Comparison of ENCODE assay signal across 10 cellular contexts in genomic region chr17:61250335-61250890, GRCh38.
DNase-seq lines count a peak whose midpoint lies in the region; ATAC-seq and TF ChIP-seq lines count a peak whose summit lies in the region.
"Had no signal": no experiment of that assay in that cellular context is flagged by ENCODE, and none has a peak within 500 bp of the region (broad histone marks: within the 10 kb centered on the region; RNA-seq: fewer than 3 reads in every experiment).

No MANE protein-coding gene starts in this region.

- H3K27ac ChIP-seq in GM23248 (peak overlapping the region; percentile 77), fibroblast of lung (ENCODE audit: insufficient read depth, low read length) (peak overlapping the region; percentile 83), gastrocnemius medialis (peak overlapping the region; percentile 47 to 68 (median 53))
- H3K27ac ChIP-seq: neural progenitor cell had no signal

- H3K4me1 ChIP-seq in GM23248 (ENCODE audit: insufficient read depth) (peaks cover 49% of the 10 kb centered on the region), fibroblast of lung (ENCODE audit: control insufficient read depth, extremely low read depth, insufficient read depth, low read length) (peaks cover 33% of the 10 kb centered on the region), gastrocnemius medialis (peaks cover 28 to 46% of the 10 kb centered on the region in 2 donors)

- H3K4me3 ChIP-seq in GM23248, result 0 out of 2 replicates have a peak overlapping the region, but pooled peaks have one; percentile 13
- H3K4me3 ChIP-seq in fibroblast of lung (replicated peaks in 1 of 4; ENCODE audit: control extremely low read depth in 1 of 4, insufficient read depth in 1 of 4, low read depth in 3 of 4, low read length in 4 of 4), result no peak overlapping the region
- no peak overlapping the region for H3K4me3 ChIP-seq in gastrocnemius medialis
- H3K4me3 ChIP-seq: neural progenitor cell had no signal

- DNase-seq in GM23248 (peak; percentile 64), SK-MEL-5 (ENCODE audit: low read depth, low spot score) (peak; percentile 42), fibroblast of lung (ENCODE audit: low read depth in 2 of 2) (peak; percentile 71 to 74), gastrocnemius medialis (no peak), T-helper 9 cell (no peak), T-helper 1 cell (no peak), G401 (ENCODE audit: low spot score) (no peak)
- DNase-seq: NCI-H1930 had no signal

- peak overlapping the region; percentile 60 for H3K4me2 ChIP-seq in GM23248 (ENCODE audit: unreplicated experiment)
- peak overlapping the region; percentile 64 for H3K4me2 ChIP-seq in fibroblast of lung (ENCODE audit: extremely low read depth, insufficient read depth, low read length)
- H3K4me2 ChIP-seq: neural progenitor cell had no signal

- H3K9me2 ChIP-seq in GM23248 (ENCODE audit: insufficient read depth), result no peaks in the 10 kb centered on the region

- no peak for TF ChIP-seq CTCF in fibroblast of lung (conservative IDR thresholded peaks at IDR 0.05 in 1 of 2, IDR thresholded peaks at IDR 0.05 in 1 of 2; ENCODE audit: low read depth in 1 of 2, low read length in 2 of 2)
- no peak for TF ChIP-seq CTCF in gastrocnemius medialis (IDR thresholded peaks at IDR 0.05 in 4 of 5, conservative IDR thresholded peaks at IDR 0.05 in 1 of 5)

- H3K36me3 ChIP-seq in GM23248 (ENCODE audit: low read depth), result no peaks in the 10 kb centered on the region
- no peaks in the 10 kb centered on the region for H3K36me3 ChIP-seq in fibroblast of lung (ENCODE audit: control insufficient read depth, insufficient read depth, low read length)
- H3K36me3 ChIP-seq in gastrocnemius medialis, result no peaks in the 10 kb centered on the region
- H3K36me3 ChIP-seq: neural progenitor cell had no signal

- H3K27me3 ChIP-seq in GM23248 (replicated peaks; ENCODE audit: insufficient read depth) (no peaks in the 10 kb centered on the region), fibroblast of lung (ENCODE audit: control insufficient read depth, insufficient read depth, low read length) (no peaks in the 10 kb centered on the region), gastrocnemius medialis (no peaks in the 10 kb centered on the region)
- H3K27me3 ChIP-seq: neural progenitor cell had no signal

- ATAC-seq in gastrocnemius medialis, result no peak
- no peak for ATAC-seq in HG03196 (IDR thresholded peaks at IDR 0.05; ENCODE audit: unreplicated experiment)

- no peaks in the 10 kb centered on the region for H4K20me1 ChIP-seq in GM23248 (ENCODE audit: insufficient read depth)
- H4K20me1 ChIP-seq in fibroblast of lung (ENCODE audit: control insufficient read depth, extremely low read depth, insufficient read depth, low read length), result no peaks in the 10 kb centered on the region

- no peaks in the 10 kb centered on the region for H3K9me3 ChIP-seq in GM23248 (ENCODE audit: low read depth)
- no peaks in the 10 kb centered on the region for H3K9me3 ChIP-seq in fibroblast of lung (ENCODE audit: control insufficient read depth, insufficient read depth, low read depth, low read length)
- H3K9me3 ChIP-seq in gastrocnemius medialis, result no peaks in the 10 kb centered on the region

- H3K79me2 ChIP-seq in GM23248 (ENCODE audit: insufficient read depth), result no peaks in the 10 kb centered on the region
- H3K79me2 ChIP-seq in fibroblast of lung (ENCODE audit: control insufficient read depth, insufficient read depth, low read length), result no peaks in the 10 kb centered on the region

- no peak for TF ChIP-seq POLR2A in gastrocnemius medialis (IDR thresholded peaks at IDR 0.05)

- 53 to 54% methylated on average over 6 of the region's 6 CpGs for WGBS in GM23248 (ENCODE audit: low coverage in 1 of 2, low lambda C conversion rate in 2 of 2, missing lambda C conversion rate in 2 of 2), 2 experiments

- peak overlapping the region; percentile 41; the same call in 1 of the 2 replicates for H2AFZ ChIP-seq in GM23248
- H2AFZ ChIP-seq in fibroblast of lung (ENCODE audit: low read length), result no peak overlapping the region
- H2AFZ ChIP-seq: neural progenitor cell had no signal

- in situ Hi-C loops in GM23248 (cut with MboI), result no loop called here
- in situ Hi-C loops in SK-MEL-5 (cut with HindIII; ENCODE audit: low pct_unique_long_range_greater_than_20kb, low sequenced_read_pairs), result no loop called here
- in situ Hi-C loops in gastrocnemius medialis (cut with MboI; ENCODE audit: low sequenced_read_pairs in 4 of 4), result no loop called here
- in situ Hi-C loops in G401 (cut with HindIII; ENCODE audit: low sequenced_read_pairs), result no loop called here

- H3K9ac ChIP-seq in GM23248, result peak overlapping the region; percentile 37
- H3K9ac ChIP-seq in fibroblast of lung (ENCODE audit: insufficient read depth, low read length), result peak overlapping the region; percentile 45
- H3K9ac ChIP-seq: neural progenitor cell had no signal

- peaks cover 42% of the 10 kb centered on the region for H3F3A ChIP-seq in GM23248 (ENCODE audit: insufficient read depth)

- intact Hi-C loops in gastrocnemius medialis (cut with DNase I; ENCODE audit: low total_unique reads), result no loop called here

Comparison
In these comparisons a context has a peak if more than half of its experiments do, and no peak if none do; other contexts are left out.
1. DNase-seq: peak in GM23248 (single experiment), SK-MEL-5 (single experiment) and fibroblast of lung (2 of 2); none in gastrocnemius medialis (0 of 2), T-helper 9 cell (single experiment), T-helper 1 cell (0 of 5) and G401 (single experiment).
2. Peak in every context shown above with its lines, with median percentiles within 50 percentile points of each other: H3K27ac ChIP-seq.